Comparison of ENCODE assay signal across 8 cellular contexts in the genomic region with DNA sequence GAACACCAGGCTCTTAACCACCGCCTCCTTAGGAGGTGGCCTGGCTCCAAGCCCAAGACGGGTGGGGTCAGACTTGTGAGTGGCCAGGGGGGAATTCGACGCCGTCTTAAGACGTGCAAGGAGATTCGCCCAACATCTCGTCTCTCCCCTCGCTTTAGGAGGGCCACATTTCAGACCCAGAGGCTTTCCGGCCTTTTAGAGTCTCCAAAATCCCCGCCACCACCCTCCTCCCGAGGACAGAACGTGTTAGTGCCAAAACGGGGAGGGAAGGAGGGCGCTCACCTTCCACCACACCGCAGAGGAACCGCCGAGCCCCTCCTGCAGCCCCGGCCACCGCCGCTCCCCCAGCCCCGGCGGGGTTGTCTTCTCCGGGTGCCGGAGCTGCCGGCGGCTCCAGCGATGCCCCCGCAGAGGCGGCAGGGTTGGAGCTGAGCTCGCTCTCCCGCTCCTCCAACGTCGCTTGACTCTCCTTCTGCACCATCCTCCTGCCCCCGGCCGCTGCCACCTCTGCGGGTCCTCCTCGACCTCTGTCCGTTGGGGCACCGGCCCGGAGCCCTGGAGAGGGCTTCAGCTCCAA. TPM values are rescaled to one million over a fixed set of nuclear protein-coding genes. Genes with fewer than 3 reads are reported as not detected.
A peak's percentile ranks its signal among the peaks of the same experiment; 100 is the strongest.
DNase-seq lines count a peak whose midpoint lies in the region; ATAC-seq, FAIRE-seq and TF ChIP-seq lines count a peak whose summit lies in the region.

No MANE protein-coding gene starts in this region.

- TF ChIP-seq POLR2A in GM12892 (IDR thresholded peaks at IDR 0.05; ENCODE audit: low read depth, low read length): no peak

- peak overlapping the region; percentile 93 for H3K4me3 Mint-ChIP-seq in activated naive CD8-positive, alpha-beta T cell treated with anti-CD3 and anti-CD28 coated beads for 36 hours

- peak; percentile 1 for ATAC-seq in GM21528 (IDR thresholded peaks at IDR 0.05; ENCODE audit: low FRiP score, unreplicated experiment)

- peak; percentile 76 for DNase-seq in CMK (ENCODE audit: low read depth)
- DNase-seq in NCI-H69 (lab: John Stamatoyannopoulos, UW): peak; percentile 64
- peak; percentile 55 for DNase-seq in activated naive CD8-positive, alpha-beta T cell treated with anti-CD3 and anti-CD28 coated beads for 36 hours
- DNase-seq in glomerular visceral epithelial cell (ENCODE audit: extremely low spot score): peak; percentile 94
- DNase-seq in non-pigmented ciliary epithelial cell (ENCODE audit: low read depth): peak; percentile 83
- DNase-seq in stimulated activated naive CD4-positive, alpha-beta T cell treated with Interleukin-2 at 50 U/mL for 16 hours (lab: John Stamatoyannopoulos, UW): no peak
- DNase-seq in GM12892 (ENCODE audit: insufficient read length): no peak

- peaks cover 4% of the 10 kb centered on the region for H3K27me3 Mint-ChIP-seq in activated naive CD8-positive, alpha-beta T cell treated with anti-CD3 and anti-CD28 coated beads for 36 hours

- no peaks in the 10 kb centered on the region for H3K9me3 Mint-ChIP-seq in activated naive CD8-positive, alpha-beta T cell treated with anti-CD3 and anti-CD28 coated beads for 36 hours

- peak overlapping the region; percentile 95 for H3K27ac Mint-ChIP-seq in activated naive CD8-positive, alpha-beta T cell treated with anti-CD3 and anti-CD28 coated beads for 36 hours

- peaks cover 50% of the 10 kb centered on the region for H3K4me1 Mint-ChIP-seq in activated naive CD8-positive, alpha-beta T cell treated with anti-CD3 and anti-CD28 coated beads for 36 hours

- FAIRE-seq in GM12892 (lab: Jason Lieb, UNC): no peak

- H3K36me3 Mint-ChIP-seq in activated naive CD8-positive, alpha-beta T cell treated with anti-CD3 and anti-CD28 coated beads for 36 hours: peaks cover 24% of the 10 kb centered on the region

RNA-seq across cellular contexts. Expression of gene OGA, which starts 0.6 kb away (rescaled TPM):
- total RNA-seq in activated naive CD8-positive, alpha-beta T cell treated with anti-CD3 and anti-CD28 coated beads for 36 hours: 100 to 1,000 TPM in 1 of 2 experiments, 10 to 100 TPM in 1; 92.2 to 100 TPM
- 118 TPM for polyA plus RNA-seq in GM12892 (2012; ENCODE audit: missing spikeins)

RNA-seq across cellular contexts. Expression of gene KCNIP2, which starts 26.0 kb away (rescaled TPM):
- 1 to 10 TPM; 1.1 to 1.7 TPM for total RNA-seq in activated naive CD8-positive, alpha-beta T cell treated with anti-CD3 and anti-CD28 coated beads for 36 hours
- 12.2 TPM for polyA plus RNA-seq in GM12892 (2012; ENCODE audit: missing spikeins)

RNA-seq across cellular contexts. Expression of gene NPM3, which starts 34.4 kb away (rescaled TPM):
- total RNA-seq in activated naive CD8-positive, alpha-beta T cell treated with anti-CD3 and anti-CD28 coated beads for 36 hours: 100 to 1,000 TPM; 255 to 260 TPM
- 106 TPM for polyA plus RNA-seq in GM12892 (2012; ENCODE audit: missing spikeins)

RNA-seq across cellular contexts. Expression of gene FGF8, which starts 41.7 kb away (rescaled TPM):
- not detected for total RNA-seq in activated naive CD8-positive, alpha-beta T cell treated with anti-CD3 and anti-CD28 coated beads for 36 hours
- not detected for polyA plus RNA-seq in GM12892 (2012; ENCODE audit: missing spikeins)

Comparison
In these comparisons a context has a peak if more than half of its experiments do, and no peak if none do; other contexts are left out.
1. DNase-seq: peak in CMK (single experiment), NCI-H69 (single experiment), activated naive CD8-positive, alpha-beta T cell treated with anti-CD3 and anti-CD28 coated beads for 36 hours (single experiment), glomerular visceral epithelial cell (single experiment) and non-pigmented ciliary epithelial cell (single experiment); none in stimulated activated naive CD4-positive, alpha-beta T cell treated with Interleukin-2 at 50 U/mL for 16 hours (single experiment) and GM12892 (single experiment).